Comparison of ENCODE assay signal across 10 cellular contexts in the genomic region with DNA sequence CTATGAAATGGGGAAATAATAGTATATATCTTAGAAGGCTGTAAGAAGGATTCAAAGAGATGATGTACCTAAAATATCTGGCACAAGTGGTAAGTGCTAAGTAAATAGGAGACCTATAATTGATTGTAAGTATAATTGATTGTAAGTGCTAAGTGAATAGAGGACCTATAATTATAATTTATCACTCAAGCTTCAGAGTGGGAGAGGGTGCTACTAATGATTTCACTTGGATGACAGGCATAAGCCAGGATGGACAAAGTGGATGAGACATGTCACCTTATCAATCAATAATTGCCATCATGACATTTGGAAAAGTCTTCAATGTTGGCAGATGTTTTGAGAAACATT.
"Had no signal": no experiment of that assay in that cellular context is flagged by ENCODE, and none has a peak within 500 bp of the region (broad histone marks: within the 10 kb centered on the region; RNA-seq: fewer than 3 reads in every experiment).

No MANE protein-coding gene starts in this region.

- H3K9me3 ChIP-seq: esophagus squamous epithelium, gastrocnemius medialis, left lung, neutrophil, pancreas, psoas muscle, right atrium auricular region, upper lobe of right lung had no signal

- H3K4me1 ChIP-seq: pancreas, psoas muscle, upper lobe of right lung had no signal

- DNase-seq: effector memory CD4-positive, alpha-beta T cell; esophagus squamous epithelium had no signal

- H3K27ac ChIP-seq: esophagus squamous epithelium, gastrocnemius medialis, left lung, neutrophil, pancreas, psoas muscle, spleen, upper lobe of right lung had no signal

- H3K27me3 ChIP-seq: esophagus squamous epithelium, gastrocnemius medialis, left lung, neutrophil, pancreas, right atrium auricular region, spleen, upper lobe of right lung had no signal

- H3K4me3 ChIP-seq: esophagus squamous epithelium, gastrocnemius medialis, left lung, pancreas, psoas muscle, right atrium auricular region, spleen, upper lobe of right lung had no signal

- H3K36me3 ChIP-seq: esophagus squamous epithelium, gastrocnemius medialis, left lung, neutrophil, pancreas, right atrium auricular region, spleen, upper lobe of right lung had no signal
